In genomic region chr3:48130321-48130881, GRCh38 we compare ENCODE assay signal across 9 cellular contexts. TPM values are rescaled to one million over a fixed set of nuclear protein-coding genes. Genes with fewer than 3 reads are reported as not detected.
A peak's percentile ranks its signal among the peaks of the same experiment; 100 is the strongest.
DNase-seq lines count a peak whose midpoint lies in the region; ATAC-seq, FAIRE-seq and TF ChIP-seq lines count a peak whose summit lies in the region.
"Had no signal": no experiment of that assay in that cellular context is flagged by ENCODE, and none has a peak within 500 bp of the region (broad histone marks: within the 10 kb centered on the region; RNA-seq: fewer than 3 reads in every experiment).

No MANE protein-coding gene starts in this region.

- H3K4me3 Mint-ChIP-seq in activated CD8-positive, alpha-beta memory T cell treated with anti-CD3 and anti-CD28 coated beads, Interleukin-2, amount 10 ng/mL, durations not matched to agents 7 days and 5 days = no peak overlapping the region
- H3K4me3 Mint-ChIP-seq in activated naive CD8-positive, alpha-beta T cell treated with anti-CD3 and anti-CD28 coated beads, Interleukin-2, amount 50 U/mL, for 24 hours = no peak overlapping the region

- no peak for DNase-seq in GM12891 (ENCODE audit: insufficient read length, low spot score)
- DNase-seq in cardiac fibroblast (ENCODE audit: low read depth in 2 of 2) = peak; percentile 68 to 95
- DNase-seq in left colon = peak; percentile 31 to 36
- DNase-seq in SKM-1 (lab: John Stamatoyannopoulos, UW; ENCODE audit: unreplicated experiment) = no peak
- no peak for DNase-seq in activated CD8-positive, alpha-beta memory T cell treated with anti-CD3 and anti-CD28 coated beads, Interleukin-2, amount 10 ng/mL, durations not matched to agents 7 days and 5 days
- no peak for DNase-seq in activated CD4-positive, alpha-beta T cell treated with anti-CD3 and anti-CD28 coated beads for 1 hour
- DNase-seq in activated naive CD8-positive, alpha-beta T cell treated with anti-CD3 and anti-CD28 coated beads, Interleukin-2, amount 50 U/mL, for 24 hours = no peak

- FAIRE-seq in GM12891 (lab: Jason Lieb, UNC) = peak; percentile 5
- FAIRE-seq: frontal cortex had no signal

- no peaks in the 10 kb centered on the region for H3K27me3 Mint-ChIP-seq in activated CD8-positive, alpha-beta memory T cell treated with anti-CD3 and anti-CD28 coated beads, Interleukin-2, amount 10 ng/mL, durations not matched to agents 7 days and 5 days
- H3K27me3 Mint-ChIP-seq in activated naive CD8-positive, alpha-beta T cell treated with anti-CD3 and anti-CD28 coated beads, Interleukin-2, amount 50 U/mL, for 24 hours = no peaks in the 10 kb centered on the region

- H3K4me1 ChIP-seq in skeletal muscle satellite cell (ENCODE audit: control insufficient read depth, insufficient read depth, low read length) = peaks cover 17% of the 10 kb centered on the region

- H3K4me3 ChIP-seq in cardiac fibroblast (replicated peaks in 1 of 2; ENCODE audit: low read depth in 2 of 2, low read length in 2 of 2) (no peak overlapping the region), skeletal muscle satellite cell (ENCODE audit: low read length) (no peak overlapping the region)

- peak; percentile 9 for ATAC-seq in left colon
- no peak for ATAC-seq in activated CD8-positive, alpha-beta memory T cell treated with anti-CD3 and anti-CD28 coated beads, Interleukin-2, amount 10 ng/mL, durations not matched to agents 7 days and 5 days
- no peak for ATAC-seq in activated naive CD8-positive, alpha-beta T cell treated with anti-CD3 and anti-CD28 coated beads, Interleukin-2, amount 50 U/mL, for 24 hours

- no peaks in the 10 kb centered on the region for H3K36me3 ChIP-seq in skeletal muscle satellite cell (ENCODE audit: insufficient read depth, low read length)

- no peak overlapping the region for H3K27ac Mint-ChIP-seq in activated CD8-positive, alpha-beta memory T cell treated with anti-CD3 and anti-CD28 coated beads, Interleukin-2, amount 10 ng/mL, durations not matched to agents 7 days and 5 days
- no peak overlapping the region for H3K27ac Mint-ChIP-seq in activated naive CD8-positive, alpha-beta T cell treated with anti-CD3 and anti-CD28 coated beads, Interleukin-2, amount 50 U/mL, for 24 hours

- peak overlapping the region; percentile 12 for H3K4me2 ChIP-seq in skeletal muscle satellite cell (ENCODE audit: low read length)

- H3K36me3 Mint-ChIP-seq in activated CD8-positive, alpha-beta memory T cell treated with anti-CD3 and anti-CD28 coated beads, Interleukin-2, amount 10 ng/mL, durations not matched to agents 7 days and 5 days = no peaks in the 10 kb centered on the region
- no peaks in the 10 kb centered on the region for H3K36me3 Mint-ChIP-seq in activated naive CD8-positive, alpha-beta T cell treated with anti-CD3 and anti-CD28 coated beads, Interleukin-2, amount 50 U/mL, for 24 hours (ENCODE audit: low read depth)

- H3K4me1 Mint-ChIP-seq in activated CD8-positive, alpha-beta memory T cell treated with anti-CD3 and anti-CD28 coated beads, Interleukin-2, amount 10 ng/mL, durations not matched to agents 7 days and 5 days = peaks cover 2% of the 10 kb centered on the region
- no peaks in the 10 kb centered on the region for H3K4me1 Mint-ChIP-seq in activated naive CD8-positive, alpha-beta T cell treated with anti-CD3 and anti-CD28 coated beads, Interleukin-2, amount 50 U/mL, for 24 hours

- H3K9me3 Mint-ChIP-seq in activated CD8-positive, alpha-beta memory T cell treated with anti-CD3 and anti-CD28 coated beads, Interleukin-2, amount 10 ng/mL, durations not matched to agents 7 days and 5 days (ENCODE audit: low read depth) = no peaks in the 10 kb centered on the region
- H3K9me3 Mint-ChIP-seq in activated naive CD8-positive, alpha-beta T cell treated with anti-CD3 and anti-CD28 coated beads, Interleukin-2, amount 50 U/mL, for 24 hours = no peaks in the 10 kb centered on the region

- intact Hi-C loops in left colon (cut with DNase I, micrococcal nuclease) = no loop called here

- CTCF ChIA-PET in activated CD8-positive, alpha-beta memory T cell treated with anti-CD3 and anti-CD28 coated beads, Interleukin-2, amount 10 ng/mL, durations not matched to agents 7 days and 5 days (lab: Charles Lee) = interaction anchor here (1.3 kb wide), 1 partner anchor 10 kb away, joined by 3 read pairs; no protein-coding TSS in a partner anchor

- TF ChIP-seq POLR2A in GM12891 (IDR thresholded peaks at IDR 0.05; ENCODE audit: low read depth, low read length) = no peak

- peak overlapping the region; percentile 7 for H3K9ac ChIP-seq in skeletal muscle satellite cell (ENCODE audit: low read depth, low read length)

- no peak for TF ChIP-seq CTCF in cardiac fibroblast (IDR thresholded peaks at IDR 0.05; ENCODE audit: low read depth, low read length)

- no peaks in the 10 kb centered on the region for H3K27me3 ChIP-seq in skeletal muscle satellite cell (ENCODE audit: control insufficient read depth, insufficient read depth, low read length)

- no peaks in the 10 kb centered on the region for H3K9me3 ChIP-seq in skeletal muscle satellite cell (replicated peaks; ENCODE audit: low read length)

TF ChIP-seq in GM12891, 5 proteins besides CTCF, POLR2A, EP300 and RAD21:
- TF ChIP-seq SPI1 (IDR thresholded peaks at IDR 0.05; ENCODE audit: low read depth, low read length) (0 out of 2 replicates have a peak, but pooled peaks have one; percentile 22), PAX5 (IDR thresholded peaks at IDR 0.05; ENCODE audit: insufficient read depth, low read length, severe bottlenecking) (no peak)

RNA-seq across cellular contexts. Expression of gene CDC25A, which starts 57.8 kb away (rescaled TPM):
- 9.7 TPM for polyA plus RNA-seq in GM12891 (2012; ENCODE audit: low read depth, missing spikeins)
- total RNA-seq in left colon = 1 to 10 TPM; 4.0 to 6.6 TPM
- 6.3 and 6.8 TPM in 2 replicates for total RNA-seq in skeletal muscle satellite cell (2012; rRNA removed)
- total RNA-seq in activated CD8-positive, alpha-beta memory T cell treated with anti-CD3 and anti-CD28 coated beads, Interleukin-2, amount 10 ng/mL, durations not matched to agents 7 days and 5 days = 10 to 100 TPM; 33.1 to 39.4 TPM

Comparison
In these comparisons a context has a peak if more than half of its experiments do, and no peak if none do; other contexts are left out.
1. DNase-seq: peak in cardiac fibroblast (2 of 2) and left colon (2 of 2); none in GM12891 (single experiment), SKM-1 (single experiment), activated CD8-positive, alpha-beta memory T cell treated with anti-CD3 and anti-CD28 coated beads, Interleukin-2, amount 10 ng/mL, durations not matched to agents 7 days and 5 days (single experiment), activated CD4-positive, alpha-beta T cell treated with anti-CD3 and anti-CD28 coated beads for 1 hour (single experiment) and activated naive CD8-positive, alpha-beta T cell treated with anti-CD3 and anti-CD28 coated beads, Interleukin-2, amount 50 U/mL, for 24 hours (single experiment).
2. RNA of gene CDC25A, which starts 57.8 kb away (total RNA-seq): 33.1 to 39.4 TPM in activated CD8-positive, alpha-beta memory T cell treated with anti-CD3 and anti-CD28 coated beads, Interleukin-2, amount 10 ng/mL, durations not matched to agents 7 days and 5 days; 4.0 to 6.6 TPM in left colon; every median in the first group is over 4 times any median in the second.